In genomic region chr5:110167384-110167783, GRCh38 we compare ENCODE assay signal across 8 cellular contexts.
"Had no signal": no experiment of that assay in that cellular context is flagged by ENCODE, and none has a peak within 500 bp of the region (broad histone marks: within the 10 kb centered on the region; RNA-seq: fewer than 3 reads in every experiment).

No MANE protein-coding gene starts in this region.

- FAIRE-seq: G401.6, GM12878, GM12891, GM12892, GM18507, GM19239 had no signal

- DNase-seq: GDM1, GF-D8 had no signal

- H3K4me3 ChIP-seq: GM12878 had no signal

- ATAC-seq: GM12878 had no signal
